In genomic region chr2:174120346-174120745, GRCh38 we compare ENCODE assay signal across 11 cellular contexts.
DNase-seq lines count a peak whose midpoint lies in the region; ATAC-seq and TF ChIP-seq lines count a peak whose summit lies in the region.
"Had no signal": no experiment of that assay in that cellular context is flagged by ENCODE, and none has a peak within 500 bp of the region (broad histone marks: within the 10 kb centered on the region; RNA-seq: fewer than 3 reads in every experiment).

No MANE protein-coding gene starts in this region.

- no peak overlapping the region for H3K23ac ChIP-seq in trophoblast cell (ENCODE audit: low read length)

- H3K4me1 ChIP-seq in lower lobe of right lung, result no peaks in the 10 kb centered on the region
- H3K4me1 ChIP-seq in trophoblast cell (ENCODE audit: control insufficient read depth in 1 of 2, insufficient read depth in 2 of 2, low read length in 2 of 2), result peaks cover 2 to 3% of the 10 kb centered on the region in 2 experiments
- H3K4me1 ChIP-seq: suprapubic skin had no signal

- H3K27ac ChIP-seq in epithelial cell of prostate (peak overlapping the region; percentile 29), lower lobe of right lung (no peak overlapping the region), trophoblast cell (ENCODE audit: low read depth, low read length) (no peak overlapping the region)
- H3K27ac ChIP-seq: suprapubic skin had no signal

- H3K27me3 ChIP-seq in lower lobe of right lung (ENCODE audit: low read depth), result no peaks in the 10 kb centered on the region
- no peaks in the 10 kb centered on the region for H3K27me3 ChIP-seq in trophoblast cell (ENCODE audit: insufficient read depth, low read length)
- H3K27me3 ChIP-seq: suprapubic skin had no signal

- no peak overlapping the region for H4K12ac ChIP-seq in trophoblast cell (ENCODE audit: low read depth, low read length)

- no peak overlapping the region for H3K9ac ChIP-seq in trophoblast cell (ENCODE audit: low read length)

- no peak for ATAC-seq in lower lobe of right lung
- ATAC-seq: left lobe of liver, right cardiac atrium had no signal

- H3K9me3 ChIP-seq in lower lobe of right lung (no peaks in the 10 kb centered on the region), trophoblast cell (ENCODE audit: insufficient read depth, low read depth, low read length) (no peaks in the 10 kb centered on the region)
- H3K9me3 ChIP-seq: suprapubic skin had no signal

- no peak overlapping the region for H2AK5ac ChIP-seq in trophoblast cell (ENCODE audit: low read length)

- no peak overlapping the region for H3K18ac ChIP-seq in trophoblast cell (ENCODE audit: low read length)

- H3K4me3 ChIP-seq in lower lobe of right lung, result no peak overlapping the region
- no peak overlapping the region for H3K4me3 ChIP-seq in trophoblast cell (ENCODE audit: low read depth, low read length)
- H3K4me3 ChIP-seq: suprapubic skin had no signal

- no peak for TF ChIP-seq CTCF in lower lobe of right lung (IDR thresholded peaks at IDR 0.05)

- no peak overlapping the region for H2BK5ac ChIP-seq in trophoblast cell (ENCODE audit: low read depth, low read length, poor library complexity)

- H3K36me3 ChIP-seq in lower lobe of right lung (no peaks in the 10 kb centered on the region), trophoblast cell (ENCODE audit: control insufficient read depth in 1 of 2, insufficient read depth in 2 of 2, low read length in 2 of 2) (no peaks in the 10 kb centered on the region)
- H3K36me3 ChIP-seq: suprapubic skin had no signal

- no peak overlapping the region for H2AFZ ChIP-seq in trophoblast cell (ENCODE audit: insufficient read depth, low read length, poor library complexity)

- no peak overlapping the region for H2BK120ac ChIP-seq in trophoblast cell (ENCODE audit: insufficient read depth, low read length, poor library complexity)

- no peak overlapping the region for H2BK12ac ChIP-seq in trophoblast cell (ENCODE audit: low read length)

- H3K79me2 ChIP-seq in trophoblast cell (ENCODE audit: control insufficient read depth, insufficient read depth, low read length, poor library complexity), result no peaks in the 10 kb centered on the region

- H4K8ac ChIP-seq in trophoblast cell (ENCODE audit: low read depth, low read length), result no peak overlapping the region

- DNase-seq in activated CD4-positive, alpha-beta T cell treated with anti-CD3 and anti-CD28 coated beads, Interleukin-2, amount 50 U/mL, for 48 hours, result peak; percentile 33 to 43
- DNase-seq in activated CD4-positive, alpha-beta T cell treated with anti-CD3 and anti-CD28 coated beads for 4 hours, result no peak
- DNase-seq in NCI-H748 (lab: John Stamatoyannopoulos, UW; ENCODE audit: unreplicated experiment), result peak; percentile 66
- peak; percentile 6 for DNase-seq in epithelial cell of prostate (ENCODE audit: low read depth, low spot score)
- DNase-seq in stimulated activated CD4-positive, alpha-beta T cell treated with anti-CD3 and anti-CD28 coated beads, TNF-alpha, amount 100 ng/mL, for 24 hours (ENCODE audit: low read depth in 3 of 3), result peak in 2 of 3 experiments; percentile 2 to 19
- DNase-seq in CD1c-positive myeloid dendritic cell (ENCODE audit: extremely low spot score), result no peak
- DNase-seq in lower lobe of right lung, result no peak
- DNase-seq in trophoblast cell, result no peak
- DNase-seq: right cardiac atrium had no signal

- no peak overlapping the region for H3K4me2 ChIP-seq in trophoblast cell (ENCODE audit: low read length)

- no peak overlapping the region for H3K4ac ChIP-seq in trophoblast cell (ENCODE audit: low read depth, low read length)

- H3K79me1 ChIP-seq in trophoblast cell (ENCODE audit: low read length), result no peaks in the 10 kb centered on the region

- intact Hi-C loops in lower lobe of right lung (cut with DNase I), result no loop called here

- WGBS in trophoblast cell (ENCODE audit: extremely low coverage, insufficient coverage, insufficient read length), result no CpG with 5 or more reads among the region's 2 CpGs

- no peak overlapping the region for H3K14ac ChIP-seq in trophoblast cell (ENCODE audit: low read length)

- no peak overlapping the region for H4K91ac ChIP-seq in trophoblast cell (ENCODE audit: low read depth, low read length)

Comparison
In these comparisons a context has a peak if more than half of its experiments do, and no peak if none do; other contexts are left out.
1. DNase-seq: peak in activated CD4-positive, alpha-beta T cell treated with anti-CD3 and anti-CD28 coated beads, Interleukin-2, amount 50 U/mL, for 48 hours (2 of 2), NCI-H748 (single experiment), epithelial cell of prostate (single experiment) and stimulated activated CD4-positive, alpha-beta T cell treated with anti-CD3 and anti-CD28 coated beads, TNF-alpha, amount 100 ng/mL, for 24 hours (2 of 3); none in activated CD4-positive, alpha-beta T cell treated with anti-CD3 and anti-CD28 coated beads for 4 hours (0 of 2), CD1c-positive myeloid dendritic cell (single experiment), lower lobe of right lung (single experiment) and trophoblast cell (0 of 2).